ENCODE assay signal across 8 cellular contexts in genomic region chr18:37322497-37323035, GRCh38.
A peak's percentile ranks its signal among the peaks of the same experiment; 100 is the strongest.
DNase-seq lines count a peak whose midpoint lies in the region; ATAC-seq and TF ChIP-seq lines count a peak whose summit lies in the region.

No MANE protein-coding gene starts in this region.

- no peaks in the 10 kb centered on the region for H3K9me3 ChIP-seq in SU-DHL-6 (ENCODE audit: insufficient read depth, low read length)
- H3K9me3 ChIP-seq in MG63: no peaks in the 10 kb centered on the region

- no peak overlapping the region for H3K27ac ChIP-seq in SU-DHL-6 (ENCODE audit: low read depth, low read length)

- TF ChIP-seq CTCF in SU-DHL-6 (IDR thresholded peaks at IDR 0.05; ENCODE audit: insufficient read depth, low read length, poor library complexity, severe bottlenecking) (peak; percentile 84), fibroblast of the aortic adventitia (IDR thresholded peaks at IDR 0.05; ENCODE audit: insufficient read depth, low read length) (peak; percentile 83)

- intact Hi-C loops in posterior cingulate gyrus (cut with DNase I): no loop called here

- ATAC-seq in GM19468 (IDR thresholded peaks at IDR 0.05; ENCODE audit: extremely low read depth, unreplicated experiment): peak; percentile 69
- peak; percentile 69 for ATAC-seq in HG03457 (IDR thresholded peaks at IDR 0.05; ENCODE audit: unreplicated experiment)

- peak; percentile 12 for DNase-seq in activated CD4-positive, alpha-beta T cell treated with anti-CD3 and anti-CD28 coated beads, Interleukin-2, amount 10 ng/mL, durations not matched to agents 7 days and 5 days
- no peak for DNase-seq in activated CD4-positive, alpha-beta T cell treated with anti-CD3 and anti-CD28 coated beads for 4 hours
- peak; percentile 30 for DNase-seq in fibroblast of the aortic adventitia (ENCODE audit: low read depth)
- DNase-seq in posterior cingulate gyrus: peak in 7 of 10 donors; percentile 42 to 92 (median 63)
- DNase-seq in MG63: no peak

- H3K9me2 ChIP-seq in SU-DHL-6 (replicated peaks; ENCODE audit: insufficient read depth, low read length): no peaks in the 10 kb centered on the region

- H3K4me2 ChIP-seq in SU-DHL-6 (ENCODE audit: low read depth, low read length, poor library complexity, severe bottlenecking): no peak overlapping the region

- H3K9ac ChIP-seq in SU-DHL-6 (ENCODE audit: low read length): no peak overlapping the region

- no peaks in the 10 kb centered on the region for H3K27me3 ChIP-seq in SU-DHL-6 (ENCODE audit: low read length)
- H3K27me3 ChIP-seq in MG63: no peaks in the 10 kb centered on the region

- POLR2A ChIA-PET in activated CD4-positive, alpha-beta T cell treated with anti-CD3 and anti-CD28 coated beads, Interleukin-2, amount 10 ng/mL, durations not matched to agents 7 days and 5 days (lab: Charles Lee): interaction anchor here (0.6 kb wide), 1 partner anchor 571 kb away, joined by 3 read pairs; no protein-coding TSS in a partner anchor

- CTCF ChIA-PET in activated CD4-positive, alpha-beta T cell treated with anti-CD3 and anti-CD28 coated beads, Interleukin-2, amount 10 ng/mL, durations not matched to agents 7 days and 5 days (lab: Charles Lee): no interaction called here

- H3K4me1 Mint-ChIP-seq in activated CD4-positive, alpha-beta T cell treated with anti-CD3 and anti-CD28 coated beads, Interleukin-2, amount 10 ng/mL, durations not matched to agents 7 days and 5 days: no peaks in the 10 kb centered on the region

- H3K79me2 ChIP-seq in SU-DHL-6 (ENCODE audit: insufficient read depth, low read length): no peaks in the 10 kb centered on the region

- H3K4me3 ChIP-seq in SU-DHL-6 (ENCODE audit: insufficient read depth, low read length, poor library complexity, severe bottlenecking): no peak overlapping the region
- H3K4me3 ChIP-seq in fibroblast of the aortic adventitia (ENCODE audit: low read depth, low read length): no peak overlapping the region
- no peak overlapping the region for H3K4me3 ChIP-seq in MG63

- no peaks in the 10 kb centered on the region for H4K20me1 ChIP-seq in SU-DHL-6 (ENCODE audit: low read depth, low read length)

- H3K36me3 ChIP-seq in SU-DHL-6 (ENCODE audit: low read length) (no peaks in the 10 kb centered on the region), MG63 (no peaks in the 10 kb centered on the region)

- H3K27me3 Mint-ChIP-seq in activated CD4-positive, alpha-beta T cell treated with anti-CD3 and anti-CD28 coated beads, Interleukin-2, amount 10 ng/mL, durations not matched to agents 7 days and 5 days: no peaks in the 10 kb centered on the region

- H3K4me3 Mint-ChIP-seq in activated CD4-positive, alpha-beta T cell treated with anti-CD3 and anti-CD28 coated beads, Interleukin-2, amount 10 ng/mL, durations not matched to agents 7 days and 5 days: no peak overlapping the region

- H3K36me3 Mint-ChIP-seq in activated CD4-positive, alpha-beta T cell treated with anti-CD3 and anti-CD28 coated beads, Interleukin-2, amount 10 ng/mL, durations not matched to agents 7 days and 5 days (ENCODE audit: low read depth): no peaks in the 10 kb centered on the region

- no peaks in the 10 kb centered on the region for H3F3A ChIP-seq in SU-DHL-6 (ENCODE audit: insufficient read depth)

- H2AFZ ChIP-seq in SU-DHL-6 (ENCODE audit: low read depth, low read length, severe bottlenecking): no peak overlapping the region

- no peaks in the 10 kb centered on the region for H3K9me3 Mint-ChIP-seq in activated CD4-positive, alpha-beta T cell treated with anti-CD3 and anti-CD28 coated beads, Interleukin-2, amount 10 ng/mL, durations not matched to agents 7 days and 5 days

- no peak overlapping the region for H3K27ac Mint-ChIP-seq in activated CD4-positive, alpha-beta T cell treated with anti-CD3 and anti-CD28 coated beads, Interleukin-2, amount 10 ng/mL, durations not matched to agents 7 days and 5 days

Comparison
In these comparisons a context has a peak if more than half of its experiments do, and no peak if none do; other contexts are left out.
1. DNase-seq: peak in activated CD4-positive, alpha-beta T cell treated with anti-CD3 and anti-CD28 coated beads, Interleukin-2, amount 10 ng/mL, durations not matched to agents 7 days and 5 days (single experiment), fibroblast of the aortic adventitia (single experiment) and posterior cingulate gyrus (7 of 10); none in activated CD4-positive, alpha-beta T cell treated with anti-CD3 and anti-CD28 coated beads for 4 hours (0 of 2) and MG63 (single experiment).